In genomic region chr2:215805493-215805892, GRCh38 we compare ENCODE assay signal across 26 cellular contexts.
"Had no signal": no experiment of that assay in that cellular context is flagged by ENCODE, and none has a peak within 500 bp of the region (broad histone marks: within the 10 kb centered on the region; RNA-seq: fewer than 3 reads in every experiment).

No MANE protein-coding gene starts in this region.

- H3K27me3 ChIP-seq: stomach, suprapubic skin, testis, thyroid gland, tibial artery, tibial nerve, transverse colon, upper lobe of left lung, upper lobe of right lung, uterus, vagina had no signal

- H3K9me3 ChIP-seq: stomach, testis, thyroid gland, tibial artery, upper lobe of left lung, upper lobe of right lung, vagina had no signal

- ATAC-seq: stimulated activated effector memory CD8-positive, alpha-beta T cell treated with anti-CD3 and anti-CD28 coated beads, Interleukin-12 subunit alpha, Interleukin-12 subunit beta, amount 100 ng/mL, for 72 hours; stimulated activated memory B cell treated with anti-CD40 and anti-IgM and Interleukin-4, amounts not matched to agents 10 μg/mL and 1 μg/mL and 100 μg/mL, for 72 hours; stimulated activated naive B cell treated with anti-CD40 and anti-IgM and Interleukin-4, amounts not matched to agents 10 μg/mL and 1 μg/mL and 100 μg/mL, for 72 hours; stimulated activated naive CD8-positive, alpha-beta T cell treated with anti-CD3 and anti-CD28 coated beads, Interleukin-15, amount 100 ng/mL, for 72 hours; stimulated activated naive CD8-positive, alpha-beta T cell treated with anti-CD3 and anti-CD28 coated beads, Interleukin-15, Interleukin-2, amounts not matched to agents 100 U/mL and 50 U/mL, for 24 hours; upper lobe of right lung had no signal

- H3K27ac ChIP-seq: stomach, suprapubic skin, testis, thoracic aorta, thyroid gland, tibial artery, tibial nerve, transverse colon, upper lobe of left lung, upper lobe of right lung, uterus, vagina had no signal

- DNase-seq: stimulated activated CD4-positive, alpha-beta T cell treated with anti-CD3 and anti-CD28 coated beads, Interleukin-2, amount 100 ng/mL, for 48 hours; stimulated activated CD4-positive, alpha-beta T cell treated with anti-CD3 and anti-CD28 coated beads, Interleukin-4, amount 100 ng/mL, for 1 hour; stimulated activated CD4-positive, alpha-beta T cell treated with anti-CD3 and anti-CD28 coated beads, Interleukin-4, amount 100 ng/mL, for 24 hours; stimulated activated CD4-positive, alpha-beta T cell treated with anti-CD3 and anti-CD28 coated beads, Interleukin-4, amount 100 ng/mL, for 4 hours; stimulated activated CD8-positive, alpha-beta memory T cell treated with anti-CD3 and anti-CD28 coated beads, Interleukin-4, amount 100 ng/mL, for 48 hours; stimulated activated naive B cell treated with anti-CD40 and anti-IgM and Interleukin-4, amounts not matched to agents 10 μg/mL and 1 μg/mL and 100 μg/mL, for 72 hours; stimulated activated naive CD4-positive, alpha-beta T cell; stimulated activated naive CD4-positive, alpha-beta T cell treated with Interleukin-2 at 50 U/mL for 16 hours; stimulated activated naive CD8-positive, alpha-beta T cell treated with anti-CD3 and anti-CD28 coated beads, Interleukin-15, amount 100 ng/mL, for 72 hours; stimulated activated naive CD8-positive, alpha-beta T cell treated with anti-CD3 and anti-CD28 coated beads, Interleukin-15, Interleukin-2, amounts not matched to agents 100 U/mL and 50 U/mL, for 24 hours; stomach; substantia nigra; testis; thyroid gland; tibial artery; transverse colon; trophoblast cell; upper lobe of left lung; upper lobe of right lung; uterus had no signal

- H3K36me3 ChIP-seq: stomach, suprapubic skin, thoracic aorta, thyroid gland, tibial artery, tibial nerve, transverse colon, upper lobe of left lung, upper lobe of right lung, uterus, vagina had no signal

- H3K4me1 ChIP-seq: suprapubic skin, testis, thyroid gland, tibial nerve, transverse colon, upper lobe of left lung, upper lobe of right lung, uterus, vagina had no signal

- H3K4me3 ChIP-seq: stomach, suprapubic skin, testis, thoracic aorta, thyroid gland, tibial artery, tibial nerve, transverse colon, upper lobe of left lung, upper lobe of right lung, uterus, vagina had no signal
